In genomic region chr3:9932535-9932842, GRCh38 we compare ENCODE assay signal across 8 cellular contexts. TPM values are rescaled to one million over a fixed set of nuclear protein-coding genes. Genes with fewer than 3 reads are reported as not detected.
DNase-seq lines count a peak whose midpoint lies in the region; ATAC-seq and TF ChIP-seq lines count a peak whose summit lies in the region.

No MANE protein-coding gene starts in this region.

- no peak for DNase-seq in activated T-cell treated with anti-CD3 and anti-CD28 coated beads, Interleukin-2, amount 50 U/mL, for 24 hours
- no peak for DNase-seq in activated T-cell treated with anti-CD3 and anti-CD28 coated beads for 4 hours
- DNase-seq in astrocyte of the spinal cord (ENCODE audit: low read depth, low spot score) = no peak
- no peak for DNase-seq in lower lobe of right lung
- no peak for DNase-seq in thyroid gland
- no peak for DNase-seq in glomerular visceral epithelial cell (ENCODE audit: extremely low spot score)
- DNase-seq in COLO829 (ENCODE audit: low spot score) = no peak

- peaks cover 26% of the 10 kb centered on the region for H3K36me3 Mint-ChIP-seq in activated T-cell treated with anti-CD3 and anti-CD28 coated beads, Interleukin-2, amount 50 U/mL, for 24 hours (ENCODE audit: low read depth)

- TF ChIP-seq CTCF in astrocyte of the spinal cord (IDR thresholded peaks at IDR 0.05; ENCODE audit: low read depth, low read length) (no peak), lower lobe of right lung (IDR thresholded peaks at IDR 0.05) (no peak), thyroid gland (IDR thresholded peaks at IDR 0.05) (no peak)

- 6 to 7% methylated on average over 8 to 9 of the region's 13 CpGs for WGBS in thyroid gland, 2 donors

- H3K27ac Mint-ChIP-seq in activated T-cell treated with anti-CD3 and anti-CD28 coated beads, Interleukin-2, amount 50 U/mL, for 24 hours = peak overlapping the region; percentile 97

- H3K9me3 Mint-ChIP-seq in activated T-cell treated with anti-CD3 and anti-CD28 coated beads, Interleukin-2, amount 50 U/mL, for 24 hours = no peaks in the 10 kb centered on the region

- peak overlapping the region; percentile 94 for H3K4me3 Mint-ChIP-seq in activated T-cell treated with anti-CD3 and anti-CD28 coated beads, Interleukin-2, amount 50 U/mL, for 24 hours

- H3K27me3 Mint-ChIP-seq in activated T-cell treated with anti-CD3 and anti-CD28 coated beads, Interleukin-2, amount 50 U/mL, for 24 hours = no peaks in the 10 kb centered on the region

- H3K4me1 ChIP-seq in lower lobe of right lung = peaks cover 39% of the 10 kb centered on the region
- H3K4me1 ChIP-seq in thyroid gland = peaks cover 25 to 38% of the 10 kb centered on the region in 2 donors

- intact Hi-C loops in lower lobe of right lung (cut with DNase I) (no loop called here), thyroid gland (cut with DNase I) (no loop called here)

- TF ChIP-seq POLR2A in thyroid gland (IDR thresholded peaks at IDR 0.05) = peak in 1 of 2 donors; percentile 62

- no peaks in the 10 kb centered on the region for H3K9me3 ChIP-seq in lower lobe of right lung
- no peaks in the 10 kb centered on the region for H3K9me3 ChIP-seq in thyroid gland

- H3K4me1 Mint-ChIP-seq in activated T-cell treated with anti-CD3 and anti-CD28 coated beads, Interleukin-2, amount 50 U/mL, for 24 hours (ENCODE audit: low read depth) = peaks cover 40% of the 10 kb centered on the region

- ATAC-seq in lower lobe of right lung (no peak), HG03025 (IDR thresholded peaks at IDR 0.05; ENCODE audit: low FRiP score, unreplicated experiment) (no peak)

- H3K4me3 ChIP-seq in astrocyte of the spinal cord (ENCODE audit: low read depth, low read length) = peak overlapping the region; percentile 63
- H3K4me3 ChIP-seq in lower lobe of right lung = peak overlapping the region; percentile 95
- H3K4me3 ChIP-seq in thyroid gland (replicated peaks in 1 of 3) = peak overlapping the region in 2 of 3 donors; percentile 26 to 80

- H3K36me3 ChIP-seq in lower lobe of right lung (peaks cover 47% of the 10 kb centered on the region), thyroid gland (peaks cover 2 to 10% of the 10 kb centered on the region in 2 donors)

- no peaks in the 10 kb centered on the region for H3K27me3 ChIP-seq in lower lobe of right lung (ENCODE audit: low read depth)
- no peaks in the 10 kb centered on the region for H3K27me3 ChIP-seq in thyroid gland

- in situ Hi-C loops in astrocyte of the spinal cord (cut with HindIII; ENCODE audit: low sequenced_read_pairs) = no loop called here

- H3K27ac ChIP-seq in lower lobe of right lung (peak overlapping the region; percentile 95), thyroid gland (peak overlapping the region; percentile 88 to 98 (median 90))

RNA-seq across cellular contexts. Expression of gene CRELD1, which starts 1.1 kb away (rescaled TPM):
- total RNA-seq in lower lobe of right lung = 54.3 TPM
- 100 to 1,000 TPM in 2 of 4 donors, 10 to 100 TPM in 2; 57.3 to 192 (median 96.7) TPM for total RNA-seq in thyroid gland

RNA-seq across cellular contexts. Expression of gene IL17RC, which starts 15.6 kb away (rescaled TPM):
- total RNA-seq in lower lobe of right lung = 27.2 TPM
- 10 to 100 TPM; 64.2 to 70.2 (median 68.0) TPM for total RNA-seq in thyroid gland

RNA-seq across cellular contexts. Expression of gene PRRT3, which starts 19.7 kb away (rescaled TPM):
- total RNA-seq in lower lobe of right lung (2.1 TPM), thyroid gland (1 to 10 TPM; 2.8 to 8.5 (median 6.6) TPM)

RNA-seq across cellular contexts. Expression of gene IL17RE, which starts 29.8 kb away (rescaled TPM):
- total RNA-seq in lower lobe of right lung (21.5 TPM), thyroid gland (1 to 10 TPM; 3.7 to 8.1 (median 6.7) TPM)

RNA-seq across cellular contexts. Expression of gene JAGN1, which starts 42.1 kb away (rescaled TPM):
- total RNA-seq in lower lobe of right lung = 23.8 TPM
- 10 to 100 TPM; 18.9 to 37.5 (median 32.7) TPM for total RNA-seq in thyroid gland
